Comparison of ENCODE assay signal across 14 cellular contexts in the genomic region with DNA sequence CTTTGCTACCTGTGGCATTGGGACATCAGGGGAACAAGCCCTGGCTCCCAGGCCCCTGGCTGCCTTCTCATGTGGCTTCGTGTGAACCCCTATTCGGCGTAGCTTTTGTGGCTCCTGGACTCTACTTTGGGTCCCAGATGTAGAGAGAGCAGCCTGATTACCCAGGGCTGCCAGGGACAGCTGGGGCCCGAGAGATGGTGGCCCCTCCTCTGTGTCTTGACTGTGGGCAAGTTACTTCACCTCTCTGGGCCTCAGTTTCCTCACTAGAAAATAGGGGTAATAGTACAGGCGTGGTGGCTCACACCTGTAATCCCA. TPM values are rescaled to one million over a fixed set of nuclear protein-coding genes. Genes with fewer than 3 reads are reported as not detected.
DNase-seq lines count a peak whose midpoint lies in the region; ATAC-seq, FAIRE-seq and TF ChIP-seq lines count a peak whose summit lies in the region.
"Had no signal": no experiment of that assay in that cellular context is flagged by ENCODE, and none has a peak within 500 bp of the region (broad histone marks: within the 10 kb centered on the region; RNA-seq: fewer than 3 reads in every experiment).

No MANE protein-coding gene starts in this region.

- no peak overlapping the region for H2BK15ac ChIP-seq in neuronal stem cell (ENCODE audit: low read length)

- no peak overlapping the region for H3K23ac ChIP-seq in neuronal stem cell (ENCODE audit: low read depth, low read length, poor library complexity)

- H2BK5ac ChIP-seq in neuronal stem cell (ENCODE audit: low read length), result no peak overlapping the region

- H3K9me3 Mint-ChIP-seq in GM23338, result no peaks in the 10 kb centered on the region; the same call in 2 of the 3 replicates

- H2AFZ ChIP-seq in GM23338 (no peak overlapping the region), neuronal stem cell (ENCODE audit: low read length) (no peak overlapping the region)

- H3K4me2 ChIP-seq in BLaER1 (peak overlapping the region; percentile 98), GM23338 (no peak overlapping the region), neuronal stem cell (ENCODE audit: insufficient read depth, low read length, poor library complexity, severe bottlenecking) (peak overlapping the region; percentile 23)
- H3K4me2 ChIP-seq: KMS-11 had no signal

- H3K36me3 ChIP-seq in BLaER1 (peaks cover 41% of the 10 kb centered on the region), GM23338 (ENCODE audit: insufficient read depth) (no peaks in the 10 kb centered on the region), neuronal stem cell (replicated peaks in 1 of 2; ENCODE audit: control insufficient read depth in 2 of 2, insufficient read depth in 2 of 2, low read length in 2 of 2) (peaks cover 0 to 27% of the 10 kb centered on the region in 2 donors)
- H3K36me3 ChIP-seq: brain microvascular endothelial cell had no signal

- H2BK12ac ChIP-seq in neuronal stem cell (ENCODE audit: low read length), result no peak overlapping the region

- H3F3A ChIP-seq in GM23338 (replicated peaks; ENCODE audit: low read depth), result peaks cover 18% of the 10 kb centered on the region

- no CpG with 5 or more reads among the region's 5 CpGs for WGBS in neuronal stem cell (ENCODE audit: extremely low coverage in 2 of 2, insufficient read length in 2 of 2, insufficient replicate concordance in 1 of 2), 2 donors

- H3K9me2 ChIP-seq in GM23338 (ENCODE audit: insufficient read depth), result no peaks in the 10 kb centered on the region

- peaks cover 2% of the 10 kb centered on the region for H3K79me1 ChIP-seq in neuronal stem cell (ENCODE audit: low read depth, low read length)

- H3K9me3 ChIP-seq in BLaER1, result no peaks in the 10 kb centered on the region
- no peaks in the 10 kb centered on the region for H3K9me3 ChIP-seq in neuronal stem cell (replicated peaks in 1 of 2; ENCODE audit: control insufficient read depth in 2 of 2, insufficient read depth in 1 of 2, low read depth in 1 of 2, low read length in 2 of 2)

- H4K8ac ChIP-seq in neuronal stem cell (ENCODE audit: low read depth, low read length), result no peak overlapping the region

- no peak for FAIRE-seq in RCC 7860 (lab: Jason Lieb, UNC)

- DNase-seq in GM23338 (ENCODE audit: low spot score), result no peak
- DNase-seq in dorsolateral prefrontal cortex, result no peak
- DNase-seq in neuronal stem cell (ENCODE audit: low spot score), result no peak
- DNase-seq in A172 (ENCODE audit: low spot score), result no peak
- no peak for DNase-seq in RCC 7860 (ENCODE audit: low spot score)
- DNase-seq: brain microvascular endothelial cell; hypothalamus; NCI-H187; NCI-H748 treated with DMSO at 0.1 percent for 48 hours; stimulated activated CD4-positive, alpha-beta T cell treated with anti-CD3 and anti-CD28 coated beads, Interleukin-2, amount 100 ng/mL, for 48 hours had no signal

- H3K27me3 ChIP-seq in BLaER1 (no peaks in the 10 kb centered on the region), GM23338 (ENCODE audit: insufficient read depth) (no peaks in the 10 kb centered on the region; the same call in 1 of the 2 replicates), dorsolateral prefrontal cortex (no peaks in the 10 kb centered on the region), neuronal stem cell (ENCODE audit: control insufficient read depth in 3 of 3, insufficient read depth in 3 of 3, low read depth in 1 of 3, low read length in 3 of 3) (peaks cover 0 to 2% (median 0%) of the 10 kb centered on the region in 3 experiments)
- H3K27me3 ChIP-seq: brain microvascular endothelial cell had no signal

- H3K4me3 ChIP-seq in BLaER1 (peak overlapping the region; percentile 93), GM23338 (no peak overlapping the region), dorsolateral prefrontal cortex (peak overlapping the region in 6 of 59 donors; percentile 10 to 81 (median 20)), neuronal stem cell (ENCODE audit: low read length in 2 of 2) (peak overlapping the region in 1 of 2 donors; percentile 99)

- H4K20me1 ChIP-seq in BLaER1 (no peaks in the 10 kb centered on the region), GM23338 (replicated peaks; ENCODE audit: insufficient read depth) (0 out of 2 replicates have a peak, but pooled peaks cover 2% of the 10 kb centered on the region)

- H3K27ac ChIP-seq in BLaER1, result peak overlapping the region; percentile 87
- no peak overlapping the region for H3K27ac ChIP-seq in GM23338 (ENCODE audit: low read depth)
- peak overlapping the region in 30 of 59 donors; percentile 12 to 73 (median 43) for H3K27ac ChIP-seq in dorsolateral prefrontal cortex
- H3K27ac ChIP-seq in neuronal stem cell (replicated peaks; ENCODE audit: low read length), result no peak overlapping the region
- H3K27ac ChIP-seq: brain microvascular endothelial cell, KMS-11 had no signal

- H3K4me3 Mint-ChIP-seq in GM23338, result 0 out of 3 replicates have a peak overlapping the region, but pooled peaks have one; percentile 24

- H3K4me1 ChIP-seq in BLaER1 (peaks cover 52% of the 10 kb centered on the region), GM23338 (ENCODE audit: insufficient read depth) (peaks cover 5% of the 10 kb centered on the region; the same call in 1 of the 2 replicates), neuronal stem cell (ENCODE audit: control insufficient read depth in 2 of 2, insufficient read depth in 1 of 2, low read depth in 1 of 2, low read length in 2 of 2) (peaks cover 5 to 6% of the 10 kb centered on the region in 2 donors)

- TF ChIP-seq CTCF in GM23338 (conservative IDR thresholded peaks at IDR 0.05; ENCODE audit: low read depth in 2 of 2), result no peak
- TF ChIP-seq CTCF in dorsolateral prefrontal cortex (IDR thresholded peaks at IDR 0.05 in 54 of 56, conservative IDR thresholded peaks at IDR 0.05 in 2 of 56; ENCODE audit: low read depth in 1 of 56, partially characterized antibody in 56 of 56), result no peak

- no peaks in the 10 kb centered on the region; the same call in 2 of the 3 replicates for H3K36me3 Mint-ChIP-seq in GM23338 (ENCODE audit: low read depth)

- no peak overlapping the region for H2BK120ac ChIP-seq in neuronal stem cell (ENCODE audit: low read depth, low read length)

- H3K4me1 Mint-ChIP-seq in GM23338, result peaks cover 5% of the 10 kb centered on the region; the same call in 1 of the 3 replicates

- no peak overlapping the region for H4K91ac ChIP-seq in neuronal stem cell (ENCODE audit: low read depth, low read length, poor library complexity)

- peaks cover 13% of the 10 kb centered on the region for H3K27me3 Mint-ChIP-seq in GM23338 (ENCODE audit: insufficient read depth, low read depth, poor library complexity)

- H3K9ac ChIP-seq in BLaER1, result peak overlapping the region; percentile 88
- no peak overlapping the region for H3K9ac ChIP-seq in neuronal stem cell (ENCODE audit: low read depth, low read length, poor library complexity)
- H3K9ac ChIP-seq: KMS-11 had no signal

- no peak overlapping the region for H3K4ac ChIP-seq in neuronal stem cell (ENCODE audit: low read length)

- ATAC-seq in GM23338, result no peak
- no peak for ATAC-seq in HG02763 (IDR thresholded peaks at IDR 0.05; ENCODE audit: unreplicated experiment)
- ATAC-seq in GM18498 (IDR thresholded peaks at IDR 0.05; ENCODE audit: unreplicated experiment), result no peak

- no peaks in the 10 kb centered on the region for H3K79me2 ChIP-seq in GM23338 (replicated peaks; ENCODE audit: insufficient read depth)

- no peak overlapping the region for H3K14ac ChIP-seq in neuronal stem cell (ENCODE audit: low read length)

- H3K27ac Mint-ChIP-seq in GM23338, result no peak overlapping the region

- H3K18ac ChIP-seq in neuronal stem cell (ENCODE audit: low read length), result no peak overlapping the region

- peak overlapping the region; percentile 85 for H2AK5ac ChIP-seq in neuronal stem cell (ENCODE audit: low read depth, low read length)

- intact Hi-C loops in dorsolateral prefrontal cortex (cut with DNase I), result no loop called here

TF ChIP-seq in GM23338, 12 proteins besides CTCF, POLR2A, EP300 and RAD21 (continues in another document):
- TF ChIP-seq POLR2AphosphoS5 (IDR thresholded peaks at IDR 0.05; ENCODE audit: low read depth) (no peak), EZH2 (IDR thresholded peaks at IDR 0.05; ENCODE audit: low read depth, unreplicated experiment) (no peak), JUNB (IDR thresholded peaks at IDR 0.05; ENCODE audit: unreplicated experiment) (no peak)

RNA-seq across cellular contexts. Expression of a gene that starts 2.0 kb away (rescaled TPM):
- 16.3 and 17.7 TPM in 2 replicates for total RNA-seq in GM23338 (2014; rRNA removed; shearing (Covaris generic))
- polyA plus RNA-seq in GM23338 (2016; fragmentation: Nextera tagmentation; extraction: Ambion mirVana), result 6.2 and 6.7 TPM in 2 replicates
- 1 to 10 TPM; 1.0 to 8.5 (median 3.1) TPM for total RNA-seq in dorsolateral prefrontal cortex
- polyA plus RNA-seq in neuronal stem cell (2013, experiment 1 of 2), result 10.5 TPM
- polyA plus RNA-seq in neuronal stem cell (2013, experiment 2 of 2), result 10.2 TPM
- total RNA-seq in A172 (2014; rRNA removed; shearing (Covaris generic)), result 16.6 and 18.1 TPM in 2 replicates

RNA-seq across cellular contexts. Expression of a gene that starts 15.3 kb away (rescaled TPM):
- 949 and 964 TPM in 2 replicates for total RNA-seq in GM23338 (2014; rRNA removed; shearing (Covaris generic))
- polyA plus RNA-seq in GM23338 (2016; fragmentation: Nextera tagmentation; extraction: Ambion mirVana), result 1,113 and 1,261 TPM in 2 replicates
- 100 to 1,000 TPM; 147 to 261 (median 187) TPM for total RNA-seq in dorsolateral prefrontal cortex
- 683 TPM for polyA plus RNA-seq in neuronal stem cell (2013, experiment 1 of 2)
- 718 TPM for polyA plus RNA-seq in neuronal stem cell (2013, experiment 2 of 2)
- 1,187 and 1,647 TPM in 2 replicates for total RNA-seq in A172 (2014; rRNA removed; shearing (Covaris generic))

RNA-seq across cellular contexts. Expression of a gene that starts 19.6 kb away (rescaled TPM):
- total RNA-seq in GM23338 (2014; rRNA removed; shearing (Covaris generic)), result 54.1 and 57.9 TPM in 2 replicates
- polyA plus RNA-seq in GM23338 (2016; fragmentation: Nextera tagmentation; extraction: Ambion mirVana), result 47.5 and 50.3 TPM in 2 replicates
- total RNA-seq in dorsolateral prefrontal cortex, result 1 to 10 TPM; 1.9 to 8.9 (median 4.8) TPM
- polyA plus RNA-seq in neuronal stem cell (2013, experiment 1 of 2), result 27.7 TPM
- polyA plus RNA-seq in neuronal stem cell (2013, experiment 2 of 2), result 27.9 TPM
- 153 and 193 TPM in 2 replicates for total RNA-seq in A172 (2014; rRNA removed; shearing (Covaris generic))

RNA-seq across cellular contexts. Expression of a gene that starts 47.7 kb away (rescaled TPM):
- total RNA-seq in GM23338 (2014; rRNA removed; shearing (Covaris generic)), result 68.4 and 78.3 TPM in 2 replicates
- 48.7 and 51.5 TPM in 2 replicates for polyA plus RNA-seq in GM23338 (2016; fragmentation: Nextera tagmentation; extraction: Ambion mirVana)
- 10 to 100 TPM in 118 of 120 experiments, 1 to 10 TPM in 2; 9.3 to 27.2 (median 15.5) TPM for total RNA-seq in dorsolateral prefrontal cortex
- polyA plus RNA-seq in neuronal stem cell (2013, experiment 1 of 2), result 41.3 TPM
- polyA plus RNA-seq in neuronal stem cell (2013, experiment 2 of 2), result 40.8 TPM
- 239 and 244 TPM in 2 replicates for total RNA-seq in A172 (2014; rRNA removed; shearing (Covaris generic))

Comparison
In these comparisons a context has a peak if more than half of its experiments do, and no peak if none do; other contexts are left out.
1. H3K27ac ChIP-seq: peak in BLaER1 (single experiment) and dorsolateral prefrontal cortex (30 of 59); none in GM23338 (single experiment) and neuronal stem cell (single experiment).